17 cellular contexts compared by ENCODE assay signal in the genomic region with DNA sequence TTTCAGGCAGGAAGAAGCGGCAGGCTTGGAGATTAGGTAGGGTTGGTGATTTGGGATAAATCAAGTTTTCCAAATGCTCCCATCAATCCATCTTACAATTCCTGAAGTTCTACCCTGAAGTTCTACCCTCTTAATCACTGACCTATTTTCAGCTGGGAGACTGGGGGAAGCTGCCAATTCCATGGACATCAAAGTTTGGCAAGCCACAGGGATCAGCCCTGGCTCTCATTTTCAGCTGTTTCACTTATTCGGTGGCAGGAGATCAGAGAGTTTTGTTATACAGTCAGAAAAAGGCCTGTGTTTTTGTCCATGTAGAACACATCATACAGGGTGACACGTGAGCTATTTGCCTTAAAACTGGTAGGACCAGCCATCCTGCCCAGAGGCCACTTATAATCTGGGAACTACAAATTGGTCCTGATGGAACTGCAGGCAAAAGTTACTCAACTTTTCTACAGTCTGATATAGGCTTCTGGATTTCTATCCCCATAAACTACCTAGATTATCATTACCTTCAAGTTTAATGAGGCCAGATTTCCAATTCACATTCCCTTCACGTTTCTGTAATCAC.
"Had no signal": no experiment of that assay in that cellular context is flagged by ENCODE, and none has a peak within 500 bp of the region (broad histone marks: within the 10 kb centered on the region; RNA-seq: fewer than 3 reads in every experiment).

No MANE protein-coding gene starts in this region.

- H3K9me3 ChIP-seq: esophagus muscularis mucosa, suprapubic skin had no signal

- ATAC-seq: natural killer cell; sciatic nerve; stimulated activated naive CD8-positive, alpha-beta T cell treated with anti-CD3 and anti-CD28 coated beads, Interleukin-15, Interleukin-2, amounts not matched to agents 100 U/mL and 50 U/mL, for 24 hours had no signal

- DNase-seq: activated CD4-positive, alpha-beta memory T cell treated with anti-CD3 and anti-CD28 coated beads, Interleukin-2, amount 10 ng/mL, durations not matched to agents 7 days and 5 days; activated CD4-positive, alpha-beta T cell treated with anti-CD3 and anti-CD28 coated beads for 1 hour; activated naive CD4-positive, alpha-beta T cell treated with Interleukin-2 at 50 U/mL for 16 hours; hypothalamus; kidney glomerular epithelial cell; natural killer cell; stimulated activated CD4-positive, alpha-beta T cell treated with anti-CD3 and anti-CD28 coated beads, Interleukin-2, amount 100 ng/mL, for 48 hours; stimulated activated CD8-positive, alpha-beta memory T cell treated with anti-CD3 and anti-CD28 coated beads, Interleukin-4, amount 100 ng/mL, for 48 hours; stimulated activated naive CD8-positive, alpha-beta T cell treated with anti-CD3 and anti-CD28 coated beads, Interleukin-15, Interleukin-2, amounts not matched to agents 100 U/mL and 50 U/mL, for 24 hours; T-helper 9 cell had no signal

- H3K4me3 ChIP-seq: esophagus muscularis mucosa, suprapubic skin had no signal

- H3K27me3 Mint-ChIP-seq: brain, type B pancreatic cell had no signal

- H3K27ac ChIP-seq: esophagus muscularis mucosa, suprapubic skin had no signal

- H3K27me3 ChIP-seq: esophagus muscularis mucosa, suprapubic skin had no signal

- H3K4me1 ChIP-seq: suprapubic skin had no signal

- H3K4me3 Mint-ChIP-seq: activated CD4-positive, alpha-beta memory T cell treated with anti-CD3 and anti-CD28 coated beads, Interleukin-2, amount 10 ng/mL, durations not matched to agents 7 days and 5 days; activated T-helper 1 cell treated with anti-CD3 and anti-CD28 coated beads, Interleukin-12 subunit alpha, Interleukin-12 subunit beta, Interleukin-2, Interleukin-4 antibody, amounts not matched to agents 30 ng/mL and 10 ng/mL and 1 ng/mL, durations not matched to agents 14 hours and 24 hours and 36 hours; brain; dendritic cell treated with granulocyte-macrophage colony-stimulating factor and Interleukin-4, amounts not matched to agents 40 ng/mL and 50 ng/mL, for 4 days; natural killer cell; type B pancreatic cell had no signal

- H3K4me1 Mint-ChIP-seq: activated CD4-positive, alpha-beta memory T cell treated with anti-CD3 and anti-CD28 coated beads, Interleukin-2, amount 10 ng/mL, durations not matched to agents 7 days and 5 days; brain had no signal

- H3K27ac Mint-ChIP-seq: activated CD4-positive, alpha-beta memory T cell treated with anti-CD3 and anti-CD28 coated beads, Interleukin-2, amount 10 ng/mL, durations not matched to agents 7 days and 5 days; activated T-helper 1 cell treated with anti-CD3 and anti-CD28 coated beads, Interleukin-12 subunit alpha, Interleukin-12 subunit beta, Interleukin-2, Interleukin-4 antibody, amounts not matched to agents 30 ng/mL and 10 ng/mL and 1 ng/mL, durations not matched to agents 14 hours and 24 hours and 36 hours; dendritic cell treated with granulocyte-macrophage colony-stimulating factor and Interleukin-4, amounts not matched to agents 40 ng/mL and 50 ng/mL, for 4 days; type B pancreatic cell had no signal

- H3K9me3 Mint-ChIP-seq: activated CD4-positive, alpha-beta memory T cell treated with anti-CD3 and anti-CD28 coated beads, Interleukin-2, amount 10 ng/mL, durations not matched to agents 7 days and 5 days; activated T-helper 1 cell treated with anti-CD3 and anti-CD28 coated beads, Interleukin-12 subunit alpha, Interleukin-12 subunit beta, Interleukin-2, Interleukin-4 antibody, amounts not matched to agents 30 ng/mL and 10 ng/mL and 1 ng/mL, durations not matched to agents 14 hours and 24 hours and 36 hours; brain; dendritic cell treated with granulocyte-macrophage colony-stimulating factor and Interleukin-4, amounts not matched to agents 40 ng/mL and 50 ng/mL, for 4 days; natural killer cell; type B pancreatic cell had no signal
